ENCODE assay signal across 1 cellular context in genomic region chr5:532521-533242, GRCh38.
TF ChIP-seq lines count a peak whose summit lies in the region.

No MANE protein-coding gene starts in this region.

TF ChIP-seq in HepG2, 621 proteins besides CTCF, POLR2A, EP300 and RAD21 (continued from another document and continues in another):
- TF ChIP-seq RERE (CRISPR knock-in tag; IDR thresholded peaks at IDR 0.05; ENCODE audit: low read depth) (no peak), ERF (CRISPR knock-in tag; IDR thresholded peaks at IDR 0.05) (no peak), ZNF850 (CRISPR knock-in tag; conservative IDR thresholded peaks at IDR 0.05) (no peak), DBP (CRISPR knock-in tag; IDR thresholded peaks at IDR 0.05; ENCODE audit: not compliant biosample characterization) (no peak), HMG20B (CRISPR knock-in tag; conservative IDR thresholded peaks at IDR 0.05) (no peak), ISL2 (CRISPR knock-in tag; IDR thresholded peaks at IDR 0.05) (no peak; the same call in 1 of the 2 replicates), SMYD3 (CRISPR knock-in tag; IDR thresholded peaks at IDR 0.05) (no peak), TEAD2 (CRISPR knock-in tag; IDR thresholded peaks at IDR 0.05) (no peak), ZNF414 (CRISPR knock-in tag; IDR thresholded peaks at IDR 0.05) (0 out of 2 replicates have a peak, but pooled peaks have one; percentile 34), ZNF224 (CRISPR knock-in tag; IDR thresholded peaks at IDR 0.05) (no peak), HOMEZ (CRISPR knock-in tag; IDR thresholded peaks at IDR 0.05; ENCODE audit: low read depth) (no peak), NCOA2 (CRISPR knock-in tag; IDR thresholded peaks at IDR 0.05) (no peak; the same call in 1 of the 2 replicates), MEIS1 (CRISPR knock-in tag; IDR thresholded peaks at IDR 0.05; ENCODE audit: borderline replicate concordance) (no peak), ZEB1 (IDR thresholded peaks at IDR 0.05; ENCODE audit: insufficient replicate concordance, low read depth) (peak; percentile 9), MEIS2 (CRISPR knock-in tag; IDR thresholded peaks at IDR 0.05) (no peak), FOXJ3 (CRISPR knock-in tag; IDR thresholded peaks at IDR 0.05; ENCODE audit: borderline replicate concordance) (no peak), HNRNPL (IDR thresholded peaks at IDR 0.05; ENCODE audit: low read depth, low read length) (peak; percentile 87), SALL1 (CRISPR knock-in tag; IDR thresholded peaks at IDR 0.05) (peak; percentile 15; the same call in 1 of the 2 replicates), ZNF747 (CRISPR knock-in tag; IDR thresholded peaks at IDR 0.05; ENCODE audit: borderline replicate concordance) (no peak), ZNF275 (CRISPR knock-in tag; IDR thresholded peaks at IDR 0.05; ENCODE audit: borderline replicate concordance) (no peak), ZNF766 (CRISPR knock-in tag; IDR thresholded peaks at IDR 0.05; ENCODE audit: borderline replicate concordance) (no peak), ZNF24 (IDR thresholded peaks at IDR 0.05) (no peak), ZFP37 (CRISPR knock-in tag; IDR thresholded peaks at IDR 0.05; ENCODE audit: borderline replicate concordance) (no peak), NFKBIZ (CRISPR knock-in tag; IDR thresholded peaks at IDR 0.05) (no peak), POGK (CRISPR knock-in tag; conservative IDR thresholded peaks at IDR 0.05) (no peak), CBFB (CRISPR knock-in tag; IDR thresholded peaks at IDR 0.05) (no peak), E2F1 (CRISPR knock-in tag; IDR thresholded peaks at IDR 0.05) (no peak), KMT2B (CRISPR knock-in tag; IDR thresholded peaks at IDR 0.05) (no peak), IRF9 (CRISPR knock-in tag; IDR thresholded peaks at IDR 0.05; ENCODE audit: borderline replicate concordance) (no peak), TOPORS (CRISPR knock-in tag; IDR thresholded peaks at IDR 0.05) (no peak), ZSCAN31 (CRISPR knock-in tag; IDR thresholded peaks at IDR 0.05; ENCODE audit: low read depth) (no peak), SYNCRIP (IDR thresholded peaks at IDR 0.05; ENCODE audit: insufficient read depth, low read depth, low read length) (no peak), SALL2 (CRISPR knock-in tag; IDR thresholded peaks at IDR 0.05) (no peak), HOXD1 (CRISPR knock-in tag; IDR thresholded peaks at IDR 0.05) (no peak), XRCC5 (optimal IDR thresholded peaks at IDR 0.05; ENCODE audit: low read length) (peak; percentile 25), ZNF567 (CRISPR knock-in tag; IDR thresholded peaks at IDR 0.05; ENCODE audit: borderline replicate concordance) (no peak), NR0B2 (CRISPR knock-in tag; IDR thresholded peaks at IDR 0.05) (no peak), ZNF639 (CRISPR knock-in tag; conservative IDR thresholded peaks at IDR 0.05) (no peak), GABPB1 (CRISPR knock-in tag; IDR thresholded peaks at IDR 0.05) (no peak), ZFYVE20 (CRISPR knock-in tag; IDR thresholded peaks at IDR 0.05; ENCODE audit: borderline replicate concordance, low read depth) (no peak), KLF16 (CRISPR knock-in tag; IDR thresholded peaks at IDR 0.05) (no peak), NCOR1 (IDR thresholded peaks at IDR 0.05; ENCODE audit: borderline replicate concordance, low read length) (0 out of 2 replicates have a peak, but pooled peaks have one; percentile 36), HDAC2 (CRISPR knock-in tag; IDR thresholded peaks at IDR 0.05) (peak; percentile 13; the same call in 1 of the 2 replicates), MYNN (CRISPR knock-in tag; IDR thresholded peaks at IDR 0.05; ENCODE audit: low read depth) (no peak), CBX2 (IDR thresholded peaks at IDR 0.05; ENCODE audit: low read depth, low read length) (no peak), CBX2 (CRISPR knock-in tag; IDR thresholded peaks at IDR 0.05; ENCODE audit: low read depth) (no peak), DMTF1 (CRISPR knock-in tag; IDR thresholded peaks at IDR 0.05) (no peak)
